ENCODE assay signal across 19 cellular contexts in genomic region chr2:238113611-238114010, GRCh38. TPM values are rescaled to one million over a fixed set of nuclear protein-coding genes. Genes with fewer than 3 reads are reported as not detected.
"Had no signal": no experiment of that assay in that cellular context is flagged by ENCODE, and none has a peak within 500 bp of the region (broad histone marks: within the 10 kb centered on the region; RNA-seq: fewer than 3 reads in every experiment).

No MANE protein-coding gene starts in this region.

- H3K9ac ChIP-seq: parathyroid adenoma, SK-N-SH had no signal

- H3K4me1 ChIP-seq: parathyroid adenoma had no signal

- H3K36me3 ChIP-seq: cardiac muscle cell, thyroid gland had no signal

- ATAC-seq: activated CD8-positive, alpha-beta T cell treated with anti-CD3 and anti-CD28 coated beads for 36 hours; activated T-cell treated with anti-CD3 and anti-CD28 coated beads, Interleukin-2, amount 50 U/mL, for 4 hours; mucosa of descending colon had no signal

- H3K27ac ChIP-seq: cardiac muscle cell, parathyroid adenoma, thyroid gland had no signal

- DNase-seq: activated CD4-positive, alpha-beta T cell treated with anti-CD3 and anti-CD28 coated beads, Interleukin-2, amount 10 ng/mL, durations not matched to agents 24 days and 14 days; activated CD8-positive, alpha-beta T cell treated with anti-CD3 and anti-CD28 coated beads for 36 hours; activated gamma-delta T cell; activated T-cell treated with anti-CD3 and anti-CD28 coated beads, Interleukin-2, amount 50 U/mL, for 4 hours; foreskin melanocyte; hypothalamus; mesenchymal stem cell; naive B cell; SK-N-SH; stimulated activated CD4-positive, alpha-beta T cell treated with anti-CD3 and anti-CD28 coated beads, Interleukin-12 subunit alpha, Interleukin-12 subunit beta, amount 100 ng/mL, for 4 hours; stimulated activated CD4-positive, alpha-beta T cell treated with anti-CD3 and anti-CD28 coated beads, Interleukin-1b, Interleukin-23, amount 100 ng/mL, for 48 hours; stimulated activated CD8-positive, alpha-beta memory T cell treated with anti-CD3 and anti-CD28 coated beads, Interleukin-4, amount 100 ng/mL, for 48 hours; stimulated activated naive CD4-positive, alpha-beta T cell; thyroid gland had no signal

- H3K4me2 ChIP-seq: SK-N-SH had no signal

- H3K4me3 ChIP-seq: cardiac muscle cell, mucosa of descending colon, thyroid gland had no signal

- H3K9me3 ChIP-seq: mucosa of descending colon, thyroid gland had no signal

- H3K79me2 ChIP-seq: parathyroid adenoma had no signal

- H3K27me3 ChIP-seq: thyroid gland had no signal

- FAIRE-seq: endometrium, keratinocyte had no signal

- H2AFZ ChIP-seq: parathyroid adenoma had no signal

RNA-seq across cellular contexts. Expression of gene KLHL30, which starts 24.9 kb away (rescaled TPM):
- total RNA-seq: activated CD4-positive, alpha-beta T cell treated with anti-CD3 and anti-CD28 coated beads, Interleukin-2, amount 10 ng/mL, durations not matched to agents 24 days and 14 days; activated CD8-positive, alpha-beta T cell treated with anti-CD3 and anti-CD28 coated beads for 36 hours; activated T-cell treated with anti-CD3 and anti-CD28 coated beads, Interleukin-2, amount 50 U/mL, for 4 hours had no signal
- polyA plus RNA-seq: keratinocyte, SK-N-SH had no signal
